Comparison of ENCODE assay signal across 19 cellular contexts in the genomic region with DNA sequence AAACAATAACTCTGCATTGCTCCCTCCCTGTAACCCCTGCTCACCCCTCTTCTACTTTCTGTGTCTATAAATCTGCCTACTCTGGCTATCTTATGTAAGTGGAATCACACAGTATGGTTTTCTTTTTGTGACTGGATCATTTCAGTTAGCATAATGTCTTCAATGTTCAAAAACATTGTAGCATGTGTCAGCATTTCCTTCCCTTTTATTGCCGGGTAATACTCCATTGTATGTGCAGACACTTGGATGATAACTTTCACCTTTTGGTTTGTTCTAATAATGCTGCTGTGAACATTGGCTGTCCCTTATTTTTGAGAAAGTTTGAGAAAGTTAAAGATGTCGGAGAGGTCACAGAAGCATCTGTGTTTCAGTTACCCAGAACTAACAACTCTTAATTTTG.
DNase-seq lines count a peak whose midpoint lies in the region; ATAC-seq and TF ChIP-seq lines count a peak whose summit lies in the region.
"Had no signal": no experiment of that assay in that cellular context is flagged by ENCODE, and none has a peak within 500 bp of the region (broad histone marks: within the 10 kb centered on the region; RNA-seq: fewer than 3 reads in every experiment).

No MANE protein-coding gene starts in this region.

- peaks cover 92% of the 10 kb centered on the region for H3K36me3 ChIP-seq in neutrophil

- H3K27me3 Mint-ChIP-seq in activated T-cell treated with anti-CD3 and anti-CD28 coated beads, Interleukin-2, amount 50 U/mL, for 72 hours (ENCODE audit: low read depth), result no peaks in the 10 kb centered on the region
- no peaks in the 10 kb centered on the region for H3K27me3 Mint-ChIP-seq in activated naive CD8-positive, alpha-beta T cell treated with anti-CD3 and anti-CD28 coated beads, Interleukin-2, amount 10 ng/mL, durations not matched to agents 7 days and 5 days

- H3K36me3 Mint-ChIP-seq in activated T-cell treated with anti-CD3 and anti-CD28 coated beads, Interleukin-2, amount 50 U/mL, for 72 hours (ENCODE audit: insufficient read depth in 2 of 2), result peaks cover 8 to 45% of the 10 kb centered on the region in 2 donors
- H3K36me3 Mint-ChIP-seq in activated naive CD8-positive, alpha-beta T cell treated with anti-CD3 and anti-CD28 coated beads, Interleukin-2, amount 10 ng/mL, durations not matched to agents 7 days and 5 days, result peaks cover 31% of the 10 kb centered on the region

- POLR2A ChIA-PET in activated naive CD8-positive, alpha-beta T cell treated with anti-CD3 and anti-CD28 coated beads, Interleukin-2, amount 10 ng/mL, durations not matched to agents 7 days and 5 days (lab: Charles Lee), result no interaction called here

- TF ChIP-seq CTCF in neutrophil (IDR thresholded peaks at IDR 0.05), result no peak

- no peaks in the 10 kb centered on the region for H3K9me3 ChIP-seq in neutrophil
- H3K9me3 ChIP-seq: ascending aorta, mucosa of descending colon had no signal

- no peak for ATAC-seq in activated T-cell treated with anti-CD3 and anti-CD28 coated beads, Interleukin-2, amount 50 U/mL, for 72 hours (replicated peaks in 1 of 2)
- no peak for ATAC-seq in activated naive CD8-positive, alpha-beta T cell treated with anti-CD3 and anti-CD28 coated beads, Interleukin-2, amount 10 ng/mL, durations not matched to agents 7 days and 5 days (ENCODE audit: low read depth)
- ATAC-seq: GM23338, mucosa of descending colon had no signal

- peaks cover 0 to 4% of the 10 kb centered on the region in 2 experiments for H3K4me1 ChIP-seq in neutrophil (ENCODE audit: control insufficient read depth in 1 of 2, insufficient read depth in 1 of 2, low read depth in 1 of 2, low read length in 1 of 2)
- H3K4me1 ChIP-seq: ascending aorta had no signal

- no peak overlapping the region for H3K4me3 Mint-ChIP-seq in activated T-cell treated with anti-CD3 and anti-CD28 coated beads, Interleukin-2, amount 50 U/mL, for 72 hours
- no peak overlapping the region for H3K4me3 Mint-ChIP-seq in activated naive CD8-positive, alpha-beta T cell treated with anti-CD3 and anti-CD28 coated beads, Interleukin-2, amount 10 ng/mL, durations not matched to agents 7 days and 5 days
- H3K4me3 Mint-ChIP-seq: GM23338 had no signal

- H3K27ac ChIP-seq in neutrophil, result peak overlapping the region; percentile 43
- H3K27ac ChIP-seq: ascending aorta had no signal

- no peaks in the 10 kb centered on the region for H3K27me3 ChIP-seq in neutrophil
- H3K27me3 ChIP-seq: ascending aorta had no signal

- no peak for DNase-seq in activated T-cell treated with anti-CD3 and anti-CD28 coated beads, Interleukin-2, amount 50 U/mL, for 72 hours
- no peak for DNase-seq in activated T-cell treated with anti-CD3 and anti-CD28 coated beads, Interleukin-2, amount 50 U/mL, for 48 hours
- DNase-seq in MV-4-11 (lab: John Stamatoyannopoulos, UW) (peak; percentile 28), OCI-M2 (lab: John Stamatoyannopoulos, UW; ENCODE audit: unreplicated experiment) (no peak), A172 (ENCODE audit: low spot score) (no peak), GDM1 (lab: John Stamatoyannopoulos, UW) (no peak)
- DNase-seq in activated naive CD8-positive, alpha-beta T cell treated with anti-CD3 and anti-CD28 coated beads, Interleukin-2, amount 10 ng/mL, durations not matched to agents 7 days and 5 days, result no peak
- DNase-seq: activated CD4-positive, alpha-beta T cell treated with anti-CD3 and anti-CD28 coated beads, Interleukin-2, amount 50 U/mL, for 4 hours; effector memory CD4-positive, alpha-beta T cell; KG1; mucosa of descending colon; NCI-H1092 treated with DMSO at 0.1 percent for 48 hours; NCI-H2081 treated with DMSO at 0.1 percent for 48 hours; NCI-H510A; Right ventricle myocardium superior; SW 1271 had no signal

- H3K4me3 ChIP-seq in neutrophil (ENCODE audit: low read depth in 1 of 2, low read length in 1 of 2), result no peak overlapping the region
- H3K4me3 ChIP-seq: ascending aorta, GM23338, mucosa of descending colon had no signal

- H3K4me1 Mint-ChIP-seq in activated T-cell treated with anti-CD3 and anti-CD28 coated beads, Interleukin-2, amount 50 U/mL, for 72 hours (ENCODE audit: low read depth), result peaks cover 18% of the 10 kb centered on the region
- peaks cover 8% of the 10 kb centered on the region for H3K4me1 Mint-ChIP-seq in activated naive CD8-positive, alpha-beta T cell treated with anti-CD3 and anti-CD28 coated beads, Interleukin-2, amount 10 ng/mL, durations not matched to agents 7 days and 5 days

- H3K27ac Mint-ChIP-seq in activated T-cell treated with anti-CD3 and anti-CD28 coated beads, Interleukin-2, amount 50 U/mL, for 72 hours, result peak overlapping the region; percentile 31
- H3K27ac Mint-ChIP-seq in activated naive CD8-positive, alpha-beta T cell treated with anti-CD3 and anti-CD28 coated beads, Interleukin-2, amount 10 ng/mL, durations not matched to agents 7 days and 5 days, result peak overlapping the region; percentile 68
- H3K27ac Mint-ChIP-seq: GM23338 had no signal

- H3K9me3 Mint-ChIP-seq in activated T-cell treated with anti-CD3 and anti-CD28 coated beads, Interleukin-2, amount 50 U/mL, for 72 hours, result no peaks in the 10 kb centered on the region
- H3K9me3 Mint-ChIP-seq in activated naive CD8-positive, alpha-beta T cell treated with anti-CD3 and anti-CD28 coated beads, Interleukin-2, amount 10 ng/mL, durations not matched to agents 7 days and 5 days, result no peaks in the 10 kb centered on the region
- H3K9me3 Mint-ChIP-seq: GM23338 had no signal
